Comparison of ENCODE assay signal across 23 cellular contexts in the genomic region with DNA sequence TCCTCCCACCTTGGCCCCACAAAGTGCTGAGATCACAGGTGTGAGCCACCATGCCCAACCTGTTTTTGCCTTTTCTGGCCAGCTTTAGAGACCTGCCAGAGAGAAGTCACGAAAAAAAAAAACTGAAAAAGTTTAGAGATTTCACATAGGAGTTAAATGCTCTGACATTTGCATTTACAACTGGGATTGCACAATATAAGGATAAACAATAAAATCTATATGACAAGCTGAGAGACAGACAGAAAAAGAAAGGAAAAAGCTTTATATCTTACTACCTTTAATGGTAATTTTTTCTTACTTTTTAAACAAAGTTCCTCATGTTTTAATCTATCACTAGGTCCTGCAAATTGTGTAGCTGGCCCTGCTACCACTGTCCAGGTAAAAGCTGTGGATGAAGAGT.
DNase-seq lines count a peak whose midpoint lies in the region; ATAC-seq, FAIRE-seq and TF ChIP-seq lines count a peak whose summit lies in the region.
"Had no signal": no experiment of that assay in that cellular context is flagged by ENCODE, and none has a peak within 500 bp of the region (broad histone marks: within the 10 kb centered on the region; RNA-seq: fewer than 3 reads in every experiment).

No MANE protein-coding gene starts in this region.

- H3K9me3 ChIP-seq in HUES64 (ENCODE audit: insufficient read depth, low read depth, low read length) (no peaks in the 10 kb centered on the region), H1 (ENCODE audit: insufficient read depth in 2 of 2, low read depth in 1 of 2, low read length in 1 of 2) (no peaks in the 10 kb centered on the region), PC-9 (ENCODE audit: insufficient read depth, low read depth) (peaks cover 3% of the 10 kb centered on the region; the same call in 1 of the 2 replicates)
- H3K9me3 ChIP-seq: A549, BE2C had no signal

- no peak overlapping the region for H3K56ac ChIP-seq in H1 (replicated peaks; ENCODE audit: insufficient read length, low read depth, low read length)

- TF ChIP-seq POLR2A in H1 (IDR thresholded peaks at IDR 0.05; ENCODE audit: control extremely low read depth in 1 of 2, low read depth in 2 of 2, low read length in 2 of 2): no peak

- no peak overlapping the region for H3K4me2 ChIP-seq in H1 (ENCODE audit: insufficient read depth in 1 of 2, low read depth in 2 of 2, low read length in 2 of 2)
- no peak overlapping the region for H3K4me2 ChIP-seq in PC-9
- H3K4me2 ChIP-seq: A549; BLaER1 treated with 17β-estradiol and CSF1 and Interleukin-3, amounts not matched to agents 10 nM and 100 nM had no signal

- no peaks in the 10 kb centered on the region for H3K79me1 ChIP-seq in H1 (ENCODE audit: low read depth, low read length)

- H4K91ac ChIP-seq in H1 (replicated peaks; ENCODE audit: insufficient read length, low read length): no peak overlapping the region

- H3K14ac ChIP-seq in H1 (ENCODE audit: insufficient read length): no peak overlapping the region

- H3K9ac ChIP-seq in HUES64 (ENCODE audit: low read depth, low read length) (no peak overlapping the region), H1 (replicated peaks in 1 of 4; ENCODE audit: extremely low read depth in 1 of 4, low read depth in 3 of 4, low read length in 3 of 4) (no peak overlapping the region)
- H3K9ac ChIP-seq: BLaER1 treated with 17β-estradiol and CSF1 and Interleukin-3, amounts not matched to agents 10 nM and 100 nM had no signal

- peaks cover 28% of the 10 kb centered on the region for H3K4me1 Mint-ChIP-seq in WTC11
- H3K4me1 Mint-ChIP-seq in activated naive CD8-positive, alpha-beta T cell treated with anti-CD3 and anti-CD28 coated beads for 36 hours: no peaks in the 10 kb centered on the region
- H3K4me1 Mint-ChIP-seq: CD14-positive monocyte; CD8-positive, alpha-beta memory T cell had no signal

- TF ChIP-seq EP300 in H1 (IDR thresholded peaks at IDR 0.05; ENCODE audit: borderline replicate concordance in 1 of 2, low read depth in 2 of 2, low read length in 2 of 2): no peak

- no peak for TF ChIP-seq CTCF in WTC11 (IDR thresholded peaks at IDR 0.05)
- no peak for TF ChIP-seq CTCF in H1 (IDR thresholded peaks at IDR 0.05; ENCODE audit: control extremely low read depth in 1 of 3, insufficient read depth in 1 of 3, low read depth in 1 of 3, low read length in 3 of 3)
- TF ChIP-seq CTCF in PC-9 (conservative IDR thresholded peaks at IDR 0.05): no peak

- no peak for FAIRE-seq in H1 (lab: Jason Lieb, UNC)
- FAIRE-seq: A549, GM12878 had no signal

- H3K27me3 ChIP-seq in HUES64 (ENCODE audit: insufficient read depth, low read length): no peaks in the 10 kb centered on the region
- no peaks in the 10 kb centered on the region for H3K27me3 ChIP-seq in H1 (replicated peaks in 1 of 4; ENCODE audit: control insufficient read depth in 3 of 4, extremely low read depth in 1 of 4, insufficient read depth in 3 of 4, low read length in 3 of 4)
- H3K27me3 ChIP-seq in PC-9 (ENCODE audit: insufficient read depth, low read depth): no peaks in the 10 kb centered on the region
- H3K27me3 ChIP-seq: BE2C; BLaER1 treated with 17β-estradiol and CSF1 and Interleukin-3, amounts not matched to agents 10 nM and 100 nM had no signal

- no peaks in the 10 kb centered on the region for H3K36me3 ChIP-seq in HUES64 (ENCODE audit: insufficient read depth, low read length)
- H3K36me3 ChIP-seq in H1 (ENCODE audit: control insufficient read depth in 2 of 4, insufficient read depth in 4 of 4, low read length in 3 of 4): no peaks in the 10 kb centered on the region
- H3K36me3 ChIP-seq in PC-9 (ENCODE audit: low read depth): no peaks in the 10 kb centered on the region
- H3K36me3 ChIP-seq: BE2C; BLaER1 treated with 17β-estradiol and CSF1 and Interleukin-3, amounts not matched to agents 10 nM and 100 nM had no signal

- ATAC-seq in WTC11 (no peak), GM18858 (IDR thresholded peaks at IDR 0.05; ENCODE audit: unreplicated experiment) (no peak)
- ATAC-seq: A549, GM12878 had no signal

- H3K4me3 ChIP-seq in HUES64 (ENCODE audit: low read length) (no peak overlapping the region), H1 (ENCODE audit: extremely low read depth in 1 of 4, insufficient read depth in 2 of 4, low read depth in 3 of 4, low read length in 4 of 4) (no peak overlapping the region), PC-9 (no peak overlapping the region)
- H3K4me3 ChIP-seq: A549; BLaER1 treated with 17β-estradiol and CSF1 and Interleukin-3, amounts not matched to agents 10 nM and 100 nM; GM12878 had no signal

- peak overlapping the region; percentile 18; the same call in 1 of the 2 replicates for H2BK5ac ChIP-seq in H1 (ENCODE audit: low read depth, low read length)

- no peak overlapping the region for H3K18ac ChIP-seq in H1 (ENCODE audit: extremely low read depth, low read length)

- H3K4me1 ChIP-seq in HUES64 (ENCODE audit: insufficient read depth, low read length) (peaks cover 30% of the 10 kb centered on the region), H1 (replicated peaks in 1 of 4; ENCODE audit: control insufficient read depth in 3 of 4, insufficient read depth in 4 of 4, low read length in 3 of 4) (peaks cover 0 to 6% (median 2%) of the 10 kb centered on the region in 4 experiments; a peak in 5 of 7 replicates), PC-9 (replicated peaks; ENCODE audit: insufficient read depth) (peaks cover 28% of the 10 kb centered on the region)
- H3K4me1 ChIP-seq: BE2C had no signal

- CTCF ChIA-PET in WTC11 (lab: Charles Lee) (interaction anchor here (0.8 kb wide), 1 partner anchor 390 kb away, joined by 3 read pairs; no protein-coding TSS in a partner anchor), H1 (lab: Charles Lee; ENCODE audit: partially characterized antibody) (no interaction called here), PC-9 (lab: Charles Lee) (no interaction called here)

- no peaks in the 10 kb centered on the region for H3K27me3 Mint-ChIP-seq in WTC11 (ENCODE audit: low read depth)
- no peaks in the 10 kb centered on the region for H3K27me3 Mint-ChIP-seq in activated naive CD8-positive, alpha-beta T cell treated with anti-CD3 and anti-CD28 coated beads for 36 hours
- H3K27me3 Mint-ChIP-seq: CD4-positive, alpha-beta T cell; CD8-positive, alpha-beta memory T cell had no signal

- POLR2A ChIA-PET in WTC11 (lab: Charles Lee) (no interaction called here), H1 (lab: Charles Lee; ENCODE audit: partially characterized antibody) (no interaction called here), PC-9 (lab: Charles Lee; ENCODE audit: unreplicated experiment) (no interaction called here)

- peak overlapping the region; percentile 5; the same call in 1 of the 2 replicates for H3K27ac ChIP-seq in HUES64 (ENCODE audit: low read depth, low read length)
- no peak overlapping the region for H3K27ac ChIP-seq in H1 (ENCODE audit: low read depth, low read length)
- no peak overlapping the region for H3K27ac ChIP-seq in PC-9
- H3K27ac ChIP-seq: A549; BLaER1 treated with 17β-estradiol and CSF1 and Interleukin-3, amounts not matched to agents 10 nM and 100 nM had no signal

- H3K9me3 Mint-ChIP-seq in WTC11: peaks cover 9% of the 10 kb centered on the region
- H3K9me3 Mint-ChIP-seq in activated naive CD8-positive, alpha-beta T cell treated with anti-CD3 and anti-CD28 coated beads for 36 hours: no peaks in the 10 kb centered on the region
- H3K9me3 Mint-ChIP-seq: CD4-positive, alpha-beta T cell had no signal

- DNase-seq in WTC11 (ENCODE audit: low spot score): no peak
- DNase-seq in H1 (ENCODE audit: low read depth in 1 of 2, low spot score in 2 of 2): no peak
- DNase-seq in activated naive CD8-positive, alpha-beta T cell treated with anti-CD3 and anti-CD28 coated beads for 36 hours: no peak
- DNase-seq in PC-9: no peak
- DNase-seq: 8988T; ACHN; AML-193; BE2C; CD4-positive, alpha-beta T cell; CD8-positive, alpha-beta memory T cell; DMS 273 treated with DMSO at 0.1 percent for 48 hours; DMS79; EL; GDM1; GOT3; H7; HCEC 1CT had no signal

- no peak overlapping the region for H3K4ac ChIP-seq in H1 (replicated peaks; ENCODE audit: insufficient read length, low read depth, low read length)

- 88% methylated on average over 1 of the region's 1 CpG for WGBS in HUES64
- WGBS in H1 (ENCODE audit: extremely low coverage in 1 of 2, insufficient coverage in 1 of 2, insufficient read length in 1 of 2, insufficient replicate concordance in 2 of 2, low coverage in 1 of 2, low lambda C conversion rate in 2 of 2, missing lambda C conversion rate in 1 of 2), 2 experiments: 86% methylated on average over 1 of the region's 1 CpG; no CpG with 5 or more reads in 1 of the 2 experiments

- peak overlapping the region; percentile 13; the same call in 1 of the 2 replicates for H3K27ac Mint-ChIP-seq in WTC11
- H3K27ac Mint-ChIP-seq in activated naive CD8-positive, alpha-beta T cell treated with anti-CD3 and anti-CD28 coated beads for 36 hours: no peak overlapping the region
- H3K27ac Mint-ChIP-seq: CD14-positive monocyte; CD4-positive, alpha-beta T cell; CD8-positive, alpha-beta memory T cell had no signal

- H4K5ac ChIP-seq in H1 (ENCODE audit: insufficient read length, low read depth, low read length): no peak overlapping the region

- intact Hi-C loops in PC-9 (cut with micrococcal nuclease; ENCODE audit: unreplicated experiment): no loop called here

- H3K23me2 ChIP-seq in H1 (ENCODE audit: low read depth, low read length): no peaks in the 10 kb centered on the region

- H3K9me2 ChIP-seq in PC-9 (ENCODE audit: insufficient read depth): no peaks in the 10 kb centered on the region

- no peak overlapping the region for H3K23ac ChIP-seq in H1 (ENCODE audit: insufficient read length)

- H4K20me1 ChIP-seq in H1 (replicated peaks in 1 of 2; ENCODE audit: control insufficient read depth in 1 of 2, insufficient read depth in 2 of 2, low read length in 2 of 2): no peaks in the 10 kb centered on the region
- H4K20me1 ChIP-seq in PC-9 (ENCODE audit: insufficient read depth): no peaks in the 10 kb centered on the region
- H4K20me1 ChIP-seq: BLaER1 treated with 17β-estradiol and CSF1 and Interleukin-3, amounts not matched to agents 10 nM and 100 nM had no signal

- no peak overlapping the region for H2BK120ac ChIP-seq in H1 (replicated peaks; ENCODE audit: low read depth, low read length)

- H2BK20ac ChIP-seq in H1 (ENCODE audit: low read length): no peak overlapping the region

- no peak overlapping the region; the same call in 1 of the 2 replicates for H2AK5ac ChIP-seq in H1 (ENCODE audit: low read depth, low read length)

- no peaks in the 10 kb centered on the region for H3K36me3 Mint-ChIP-seq in WTC11
- no peaks in the 10 kb centered on the region for H3K36me3 Mint-ChIP-seq in activated naive CD8-positive, alpha-beta T cell treated with anti-CD3 and anti-CD28 coated beads for 36 hours
- H3K36me3 Mint-ChIP-seq: CD14-positive monocyte; CD8-positive, alpha-beta memory T cell had no signal

- H2BK15ac ChIP-seq in H1 (ENCODE audit: low read length): no peak overlapping the region

- H4K8ac ChIP-seq in H1 (ENCODE audit: extremely low read depth, insufficient read depth, low read length): no peak overlapping the region

- H2BK12ac ChIP-seq in H1 (ENCODE audit: low read depth, low read length): 0 out of 2 replicates have a peak overlapping the region, but pooled peaks have one; percentile 19

- H3F3A ChIP-seq in PC-9 (ENCODE audit: insufficient read depth, low read depth): peaks cover 21% of the 10 kb centered on the region

- H3K4me3 Mint-ChIP-seq in WTC11: no peak overlapping the region
- no peak overlapping the region for H3K4me3 Mint-ChIP-seq in activated naive CD8-positive, alpha-beta T cell treated with anti-CD3 and anti-CD28 coated beads for 36 hours
- H3K4me3 Mint-ChIP-seq: CD14-positive monocyte; CD4-positive, alpha-beta T cell; CD8-positive, alpha-beta memory T cell had no signal

- H3K79me2 ChIP-seq in H1 (ENCODE audit: control insufficient read depth in 1 of 2, insufficient read depth in 2 of 2, low read length in 2 of 2) (no peaks in the 10 kb centered on the region), PC-9 (ENCODE audit: low read depth) (no peaks in the 10 kb centered on the region)

- no peak for TF ChIP-seq RAD21 in H1 (IDR thresholded peaks at IDR 0.05 in 1 of 2, conservative IDR thresholded peaks at IDR 0.05 in 1 of 2; ENCODE audit: low read depth in 2 of 2, low read length in 2 of 2)

- no TSS peak for BruUV-seq in PC-9 (replicated peaks; lab: Mats Ljungman, UMichigan)

- H2AFZ ChIP-seq in H1 (ENCODE audit: low read length) (no peak overlapping the region), PC-9 (no peak overlapping the region)
